In genomic region chr12:114166360-114166759, GRCh38 we compare ENCODE assay signal across 8 cellular contexts.
DNase-seq lines count a peak whose midpoint lies in the region; ATAC-seq, FAIRE-seq and TF ChIP-seq lines count a peak whose summit lies in the region.

No MANE protein-coding gene starts in this region.

- no peak overlapping the region for H3K4me3 ChIP-seq in left lung

- peaks cover 0 to 2% (median 0%) of the 10 kb centered on the region in 7 donors for H3K9me3 Mint-ChIP-seq in CD14-positive monocyte
- H3K9me3 Mint-ChIP-seq in activated naive CD4-positive, alpha-beta T cell treated with anti-CD3 and anti-CD28 coated beads, Interleukin-2, amount 10 ng/mL, durations not matched to agents 7 days and 5 days = no peaks in the 10 kb centered on the region
- H3K9me3 Mint-ChIP-seq in natural killer cell = no peaks in the 10 kb centered on the region

- no peaks in the 10 kb centered on the region for H3K9me3 ChIP-seq in left lung

- H3K4me1 ChIP-seq in left lung = no peaks in the 10 kb centered on the region

- DNase-seq in CD14-positive monocyte (ENCODE audit: low spot score) (no peak), HuH-7 (ENCODE audit: low spot score) (peak; percentile 3), amygdala (lab: John Stamatoyannopoulos, UW) (peak in 37 of 56 donors; percentile 0 to 77 (median 16)), left lung (no peak), H54 (ENCODE audit: insufficient read length, low spot score) (no peak), natural killer cell (no peak)
- DNase-seq in activated naive CD4-positive, alpha-beta T cell treated with anti-CD3 and anti-CD28 coated beads, Interleukin-2, amount 10 ng/mL, durations not matched to agents 7 days and 5 days = no peak

- H3K27ac Mint-ChIP-seq in CD14-positive monocyte (no peak overlapping the region), natural killer cell (no peak overlapping the region)
- H3K27ac Mint-ChIP-seq in activated naive CD4-positive, alpha-beta T cell treated with anti-CD3 and anti-CD28 coated beads, Interleukin-2, amount 10 ng/mL, durations not matched to agents 7 days and 5 days = no peak overlapping the region

- FAIRE-seq in H54 (lab: Jason Lieb, UNC) = no peak

- CTCF ChIA-PET in activated naive CD4-positive, alpha-beta T cell treated with anti-CD3 and anti-CD28 coated beads, Interleukin-2, amount 10 ng/mL, durations not matched to agents 7 days and 5 days (lab: Charles Lee) = interaction anchor here (1.1 to 2.4 kb wide), 4 partner anchors 11 to 343 kb away, joined by 3 to 8 read pairs (median 4); no protein-coding TSS in a partner anchor

- no peak for TF ChIP-seq POLR2A in H54 (IDR thresholded peaks at IDR 0.05; ENCODE audit: low read depth, low read length)

- H3K36me3 ChIP-seq in left lung = no peaks in the 10 kb centered on the region

- H3K36me3 Mint-ChIP-seq in CD14-positive monocyte (no peaks in the 10 kb centered on the region), natural killer cell (no peaks in the 10 kb centered on the region)
- no peaks in the 10 kb centered on the region for H3K36me3 Mint-ChIP-seq in activated naive CD4-positive, alpha-beta T cell treated with anti-CD3 and anti-CD28 coated beads, Interleukin-2, amount 10 ng/mL, durations not matched to agents 7 days and 5 days

- intact Hi-C loops in CD14-positive monocyte (cut with micrococcal nuclease) (no loop called here), left lung (cut with DNase I) (loop anchor here in 1 of 2 donors (10.0 kb wide), 1 partner anchor 338 kb away; no protein-coding TSS in a partner anchor), natural killer cell (cut with micrococcal nuclease) (no loop called here)

- no peak overlapping the region for H3K27ac ChIP-seq in left lung

- peaks cover 2 to 4% (median 2%) of the 10 kb centered on the region in 3 donors for H3K27me3 Mint-ChIP-seq in CD14-positive monocyte (ENCODE audit: low read depth in 3 of 3)
- H3K27me3 Mint-ChIP-seq in activated naive CD4-positive, alpha-beta T cell treated with anti-CD3 and anti-CD28 coated beads, Interleukin-2, amount 10 ng/mL, durations not matched to agents 7 days and 5 days = no peaks in the 10 kb centered on the region
- H3K27me3 Mint-ChIP-seq in natural killer cell (ENCODE audit: low read depth in 2 of 2) = no peaks in the 10 kb centered on the region

- peak; percentile 10 for TF ChIP-seq CTCF in CD14-positive monocyte (IDR thresholded peaks at IDR 0.05)
- peak; percentile 35 to 38 for TF ChIP-seq CTCF in left lung (IDR thresholded peaks at IDR 0.05)
- TF ChIP-seq CTCF in natural killer cell (IDR thresholded peaks at IDR 0.05) = no peak

- ATAC-seq in left lung = peak; percentile 78
- ATAC-seq in HG02763 (IDR thresholded peaks at IDR 0.05; ENCODE audit: unreplicated experiment) = no peak
- ATAC-seq in natural killer cell = no peak

- H3K4me3 Mint-ChIP-seq in CD14-positive monocyte = no peak overlapping the region
- no peak overlapping the region for H3K4me3 Mint-ChIP-seq in activated naive CD4-positive, alpha-beta T cell treated with anti-CD3 and anti-CD28 coated beads, Interleukin-2, amount 10 ng/mL, durations not matched to agents 7 days and 5 days
- H3K4me3 Mint-ChIP-seq in natural killer cell = no peak overlapping the region

- H3K27me3 ChIP-seq in left lung = no peaks in the 10 kb centered on the region

- H3K4me1 Mint-ChIP-seq in CD14-positive monocyte (no peaks in the 10 kb centered on the region), natural killer cell (no peaks in the 10 kb centered on the region)
- H3K4me1 Mint-ChIP-seq in activated naive CD4-positive, alpha-beta T cell treated with anti-CD3 and anti-CD28 coated beads, Interleukin-2, amount 10 ng/mL, durations not matched to agents 7 days and 5 days = no peaks in the 10 kb centered on the region

Comparison
In these comparisons a context has a peak if more than half of its experiments do, and no peak if none do; other contexts are left out.
1. DNase-seq: peak in HuH-7 (single experiment) and amygdala (37 of 56); none in CD14-positive monocyte (single experiment), left lung (0 of 2), activated naive CD4-positive, alpha-beta T cell treated with anti-CD3 and anti-CD28 coated beads, Interleukin-2, amount 10 ng/mL, durations not matched to agents 7 days and 5 days (single experiment), H54 (single experiment) and natural killer cell (single experiment).